In the genomic region with DNA sequence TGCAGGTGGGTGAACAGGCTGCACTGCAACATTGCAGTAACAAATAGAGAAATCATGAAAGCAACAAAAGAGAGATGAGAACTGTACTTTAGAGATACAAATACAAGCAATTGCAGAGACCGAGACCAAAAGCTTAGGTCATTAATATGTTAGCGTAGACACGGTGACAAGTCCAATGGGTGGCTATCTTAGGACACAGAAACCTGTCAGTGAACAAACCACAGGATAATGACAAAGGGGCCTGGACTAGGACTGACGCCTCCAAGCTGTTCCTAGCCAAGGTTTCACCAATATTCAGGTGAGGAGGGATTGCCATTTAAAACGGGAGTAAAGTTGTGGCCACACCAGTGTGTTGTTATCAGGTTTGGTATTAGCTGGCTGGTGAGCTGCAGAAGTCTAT, we compare ENCODE assay signal across 23 cellular contexts. TPM values are rescaled to one million over a fixed set of nuclear protein-coding genes. Genes with fewer than 3 reads are reported as not detected.
DNase-seq lines count a peak whose midpoint lies in the region; ATAC-seq, FAIRE-seq and TF ChIP-seq lines count a peak whose summit lies in the region.
"Had no signal": no experiment of that assay in that cellular context is flagged by ENCODE, and none has a peak within 500 bp of the region (broad histone marks: within the 10 kb centered on the region; RNA-seq: fewer than 3 reads in every experiment).

No MANE protein-coding gene starts in this region.

- no peak for TF ChIP-seq CTCF in K562 (IDR thresholded peaks at IDR 0.05 in 2 of 3, conservative IDR thresholded peaks at IDR 0.05 in 1 of 3; ENCODE audit: insufficient read depth in 2 of 3, low read depth in 1 of 3, low read length in 3 of 3)

- H2AFZ ChIP-seq in K562 (ENCODE audit: low read depth, low read length): peak overlapping the region; percentile 89

- H3K4me3 Mint-ChIP-seq in activated CD4-positive, alpha-beta T cell treated with anti-CD3 and anti-CD28 coated beads, Interleukin-2, amount 10 ng/mL, durations not matched to agents 24 days and 14 days: no peak overlapping the region
- no peak overlapping the region for H3K4me3 Mint-ChIP-seq in activated naive CD8-positive, alpha-beta T cell treated with anti-CD3 and anti-CD28 coated beads, Interleukin-2, amount 10 ng/mL, durations not matched to agents 7 days and 5 days
- H3K4me3 Mint-ChIP-seq in activated naive CD8-positive, alpha-beta T cell treated with anti-CD3 and anti-CD28 coated beads, Interleukin-2, amount 50 U/mL, for 24 hours: no peak overlapping the region
- H3K4me3 Mint-ChIP-seq: B cell; CD4-positive, alpha-beta T cell; CD8-positive, alpha-beta T cell had no signal

- peak overlapping the region; percentile 46; the same call in 1 of the 3 replicates for H3K27ac ChIP-seq in K562 (ENCODE audit: extremely low read depth, low read depth, low read length)
- H3K27ac ChIP-seq: 22Rv1; A549; BLaER1 treated with 17β-estradiol and CSF1 and Interleukin-3, amounts not matched to agents 10 nM and 100 nM; C4-2B had no signal

- no peak for TF ChIP-seq POLR2A in K562 (conservative IDR thresholded peaks at IDR 0.05)

- in situ Hi-C loops in K562 (cut with MboI): no loop called here

- intact Hi-C loops in activated CD4-positive, alpha-beta T cell treated with anti-CD3 and anti-CD28 coated beads, Interleukin-2, amount 10 ng/mL, durations not matched to agents 24 days and 14 days (cut with micrococcal nuclease): no loop called here
- intact Hi-C loops in K562 (cut with micrococcal nuclease): no loop called here
- intact Hi-C loops in sciatic nerve (cut with DNase I): no loop called here

- peak; percentile 88 for FAIRE-seq in K562 (lab: Jason Lieb, UNC)
- FAIRE-seq: A549, D721Med, G401.6, GM12891 had no signal

- no peaks in the 10 kb centered on the region for H3K36me3 ChIP-seq in K562 (ENCODE audit: control insufficient read depth, insufficient read depth, low read length)
- H3K36me3 ChIP-seq: BLaER1 treated with 17β-estradiol and CSF1 and Interleukin-3, amounts not matched to agents 10 nM and 100 nM had no signal

- WGBS in K562 (ENCODE audit: insufficient coverage, low coverage, missing lambda C conversion rate): 12% methylated on average over 5 of the region's 5 CpGs

- H4K20me1 ChIP-seq in K562 (replicated peaks; ENCODE audit: control insufficient read depth, insufficient read depth, low read length): no peaks in the 10 kb centered on the region
- H4K20me1 ChIP-seq: BLaER1 treated with 17β-estradiol and CSF1 and Interleukin-3, amounts not matched to agents 10 nM and 100 nM had no signal

- DNase-seq in activated CD4-positive, alpha-beta T cell treated with anti-CD3 and anti-CD28 coated beads, Interleukin-2, amount 10 ng/mL, durations not matched to agents 24 days and 14 days: no peak
- DNase-seq in activated CD4-positive, alpha-beta T cell treated with anti-CD3 and anti-CD28 coated beads, Interleukin-2, amount 50 U/mL, for 4 hours: no peak
- DNase-seq in activated naive CD8-positive, alpha-beta T cell treated with anti-CD3 and anti-CD28 coated beads, Interleukin-2, amount 10 ng/mL, durations not matched to agents 7 days and 5 days: no peak
- DNase-seq in activated naive CD8-positive, alpha-beta T cell treated with anti-CD3 and anti-CD28 coated beads, Interleukin-2, amount 50 U/mL, for 24 hours: no peak
- peak in 2 of 4 experiments; percentile 56 to 60 for DNase-seq in K562 (ENCODE audit: extremely low read depth in 1 of 4, low spot score in 3 of 4)
- DNase-seq in sciatic nerve (ENCODE audit: low spot score): peak; percentile 3
- no peak for DNase-seq in NCI-H524 (lab: John Stamatoyannopoulos, UW)
- DNase-seq in SW 1271 (lab: John Stamatoyannopoulos, UW): no peak
- DNase-seq: AML-193; Caco-2; Calu3; CD4-positive, alpha-beta T cell; CD8-positive, alpha-beta T cell; DMS79 treated with DMSO at 0.1 percent for 48 hours; GF-D8 had no signal

- peaks cover 36% of the 10 kb centered on the region for H3K4me1 Mint-ChIP-seq in activated CD4-positive, alpha-beta T cell treated with anti-CD3 and anti-CD28 coated beads, Interleukin-2, amount 10 ng/mL, durations not matched to agents 24 days and 14 days
- H3K4me1 Mint-ChIP-seq in activated naive CD8-positive, alpha-beta T cell treated with anti-CD3 and anti-CD28 coated beads, Interleukin-2, amount 10 ng/mL, durations not matched to agents 7 days and 5 days: peaks cover 31% of the 10 kb centered on the region
- H3K4me1 Mint-ChIP-seq in activated naive CD8-positive, alpha-beta T cell treated with anti-CD3 and anti-CD28 coated beads, Interleukin-2, amount 50 U/mL, for 24 hours: peaks cover 28% of the 10 kb centered on the region

- H3K27me3 ChIP-seq in K562 (ENCODE audit: control insufficient read depth in 2 of 2, insufficient read depth in 2 of 2, low read length in 2 of 2): no peaks in the 10 kb centered on the region; a peak in 1 of 5 replicates
- H3K27me3 ChIP-seq: BLaER1 treated with 17β-estradiol and CSF1 and Interleukin-3, amounts not matched to agents 10 nM and 100 nM had no signal

- peak overlapping the region; percentile 40 to 69; a peak in 1 of 4 replicates for H3K9ac ChIP-seq in K562 (ENCODE audit: insufficient read depth in 1 of 2, low read depth in 2 of 2, low read length in 2 of 2)
- H3K9ac ChIP-seq: BLaER1 treated with 17β-estradiol and CSF1 and Interleukin-3, amounts not matched to agents 10 nM and 100 nM had no signal

- H3K4me3 ChIP-seq in K562: no peak overlapping the region
- H3K4me3 ChIP-seq: A549; BLaER1 treated with 17β-estradiol and CSF1 and Interleukin-3, amounts not matched to agents 10 nM and 100 nM had no signal

- no TSS peak for BruUV-seq in K562 (replicated peaks; lab: Mats Ljungman, UMichigan)

- H3K36me3 Mint-ChIP-seq in activated CD4-positive, alpha-beta T cell treated with anti-CD3 and anti-CD28 coated beads, Interleukin-2, amount 10 ng/mL, durations not matched to agents 24 days and 14 days (ENCODE audit: low read depth): peaks cover 5% of the 10 kb centered on the region
- H3K36me3 Mint-ChIP-seq in activated naive CD8-positive, alpha-beta T cell treated with anti-CD3 and anti-CD28 coated beads, Interleukin-2, amount 10 ng/mL, durations not matched to agents 7 days and 5 days: peaks cover 13% of the 10 kb centered on the region
- H3K36me3 Mint-ChIP-seq in activated naive CD8-positive, alpha-beta T cell treated with anti-CD3 and anti-CD28 coated beads, Interleukin-2, amount 50 U/mL, for 24 hours (ENCODE audit: low read depth): no peaks in the 10 kb centered on the region
- H3K36me3 Mint-ChIP-seq: CD8-positive, alpha-beta T cell had no signal

- TF ChIP-seq RAD21 in K562 (CRISPR knock-in tag; conservative IDR thresholded peaks at IDR 0.05 in 1 of 2, IDR thresholded peaks at IDR 0.05 in 1 of 2): no peak

- peak overlapping the region; percentile 44; the same call in 1 of the 2 replicates for H3K4me2 ChIP-seq in K562 (ENCODE audit: insufficient read depth, low read length)
- H3K4me2 ChIP-seq: A549; BLaER1 treated with 17β-estradiol and CSF1 and Interleukin-3, amounts not matched to agents 10 nM and 100 nM had no signal

- no peaks in the 10 kb centered on the region for H3K9me3 ChIP-seq in K562 (replicated peaks; ENCODE audit: control insufficient read depth, insufficient read depth, low read depth, low read length)
- H3K9me3 ChIP-seq: A549, Caco-2 had no signal

- H3K9me3 Mint-ChIP-seq in activated CD4-positive, alpha-beta T cell treated with anti-CD3 and anti-CD28 coated beads, Interleukin-2, amount 10 ng/mL, durations not matched to agents 24 days and 14 days: peaks cover 5% of the 10 kb centered on the region
- H3K9me3 Mint-ChIP-seq in activated naive CD8-positive, alpha-beta T cell treated with anti-CD3 and anti-CD28 coated beads, Interleukin-2, amount 10 ng/mL, durations not matched to agents 7 days and 5 days: peaks cover 3% of the 10 kb centered on the region
- peaks cover 4% of the 10 kb centered on the region for H3K9me3 Mint-ChIP-seq in activated naive CD8-positive, alpha-beta T cell treated with anti-CD3 and anti-CD28 coated beads, Interleukin-2, amount 50 U/mL, for 24 hours
- H3K9me3 Mint-ChIP-seq: CD4-positive, alpha-beta T cell; CD8-positive, alpha-beta T cell had no signal

- POLR2A ChIA-PET in activated naive CD8-positive, alpha-beta T cell treated with anti-CD3 and anti-CD28 coated beads, Interleukin-2, amount 10 ng/mL, durations not matched to agents 7 days and 5 days (lab: Charles Lee): interaction anchor here (0.8 to 4.8 kb wide), 2 partner anchors 10 to 23 kb away, joined by 4 to 49 read pairs; no protein-coding TSS in a partner anchor
- POLR2A ChIA-PET in K562 (lab: Yijun Ruan, JAX): interaction anchor here (0.7 to 1.8 kb wide), 7 partner anchors 8 to 672 kb away, joined by 3 to 4 read pairs (median 3); no protein-coding TSS in a partner anchor

- ATAC-seq in activated naive CD8-positive, alpha-beta T cell treated with anti-CD3 and anti-CD28 coated beads, Interleukin-2, amount 10 ng/mL, durations not matched to agents 7 days and 5 days (ENCODE audit: low read depth): no peak
- no peak for ATAC-seq in activated naive CD8-positive, alpha-beta T cell treated with anti-CD3 and anti-CD28 coated beads, Interleukin-2, amount 50 U/mL, for 24 hours
- ATAC-seq in K562: peak; percentile 87
- ATAC-seq in sciatic nerve: no peak
- ATAC-seq: A549; CD8-positive, alpha-beta T cell had no signal

- peak overlapping the region; percentile 9 for H3K27ac Mint-ChIP-seq in activated CD4-positive, alpha-beta T cell treated with anti-CD3 and anti-CD28 coated beads, Interleukin-2, amount 10 ng/mL, durations not matched to agents 24 days and 14 days
- H3K27ac Mint-ChIP-seq in activated naive CD8-positive, alpha-beta T cell treated with anti-CD3 and anti-CD28 coated beads, Interleukin-2, amount 10 ng/mL, durations not matched to agents 7 days and 5 days: peak overlapping the region; percentile 30
- H3K27ac Mint-ChIP-seq in activated naive CD8-positive, alpha-beta T cell treated with anti-CD3 and anti-CD28 coated beads, Interleukin-2, amount 50 U/mL, for 24 hours: no peak overlapping the region
- H3K27ac Mint-ChIP-seq: B cell; CD4-positive, alpha-beta T cell; CD8-positive, alpha-beta T cell had no signal

- CTCF ChIA-PET in K562 (lab: Yijun Ruan, JAX; ENCODE audit: low intra/inter-chr PET ratio): no interaction called here

- H3K79me2 ChIP-seq in K562 (ENCODE audit: control insufficient read depth, insufficient read depth, low read length): no peaks in the 10 kb centered on the region

- no peaks in the 10 kb centered on the region for H3K27me3 Mint-ChIP-seq in activated CD4-positive, alpha-beta T cell treated with anti-CD3 and anti-CD28 coated beads, Interleukin-2, amount 10 ng/mL, durations not matched to agents 24 days and 14 days
- peaks cover 5% of the 10 kb centered on the region for H3K27me3 Mint-ChIP-seq in activated naive CD8-positive, alpha-beta T cell treated with anti-CD3 and anti-CD28 coated beads, Interleukin-2, amount 10 ng/mL, durations not matched to agents 7 days and 5 days
- H3K27me3 Mint-ChIP-seq in activated naive CD8-positive, alpha-beta T cell treated with anti-CD3 and anti-CD28 coated beads, Interleukin-2, amount 50 U/mL, for 24 hours: no peaks in the 10 kb centered on the region
- H3K27me3 Mint-ChIP-seq: CD4-positive, alpha-beta T cell had no signal

- no peak for TF ChIP-seq EP300 in K562 (IDR thresholded peaks at IDR 0.05; ENCODE audit: low read length)

- peaks cover 3 to 8% of the 10 kb centered on the region in 2 experiments; a peak in 4 of 5 replicates for H3K4me1 ChIP-seq in K562 (replicated peaks in 1 of 2; ENCODE audit: control insufficient read depth in 2 of 2, insufficient read depth in 2 of 2, low read length in 2 of 2)
- H3K4me1 ChIP-seq: Caco-2 had no signal

- no peaks in the 10 kb centered on the region for H3K9me1 ChIP-seq in K562 (ENCODE audit: control insufficient read depth, insufficient read depth, low read length)

RNA-seq across cellular contexts. Expression of gene BLM, which starts 41.7 kb away (rescaled TPM):
- 64.1 and 66.4 TPM in 2 replicates for total RNA-seq in activated CD4-positive, alpha-beta T cell treated with anti-CD3 and anti-CD28 coated beads, Interleukin-2, amount 10 ng/mL, durations not matched to agents 24 days and 14 days
- 10 to 100 TPM; 36.6 to 41.0 TPM for total RNA-seq in activated naive CD8-positive, alpha-beta T cell treated with anti-CD3 and anti-CD28 coated beads, Interleukin-2, amount 10 ng/mL, durations not matched to agents 7 days and 5 days
- total RNA-seq in K562 (2011; cell fraction: chromatin; rRNA removed; ENCODE audit: low replicate concordance): 33.0 and 98.2 TPM in 2 replicates
- 9.7 and 20.7 TPM in 2 replicates for total RNA-seq in K562 (2011; cell fraction: nucleolus; rRNA removed)
- total RNA-seq in K562 (2011; cell fraction: nucleoplasm; rRNA removed): 25.2 and 32.3 TPM in 2 replicates
- total RNA-seq in K562 (2014; rRNA removed) (37.9 and 52.4 TPM in 2 replicates), K562 (2014; rRNA removed; fragmentation: Illumina TruSeq; extraction: Trizol) (56.0 and 62.5 TPM in 2 replicates), K562 (2015; rRNA removed; fragmentation: Illumina TruSeq; extraction: Trizol) (49.5 and 51.5 TPM in 2 replicates), K562 (2021) (43.4 and 43.9 TPM in 2 replicates), sciatic nerve (0.85 TPM)
- polyA plus RNA-seq in K562 (2011; rRNA removed) (36.5 and 45.5 TPM in 2 replicates), K562 (2014; fragmentation: Illumina TruSeq; extraction: Trizol) (28.0 and 41.6 TPM in 2 replicates), K562 (2014; fragmentation: Nextera tagmentation; extraction: Ambion mirVana) (10 to 100 TPM; 21.0 to 29.7 TPM), K562 (2014; rRNA removed) (22.6 and 35.7 TPM in 2 replicates)
- polyA plus RNA-seq in K562 (2011; cell fraction: cytosol; rRNA removed): 13.9 and 18.1 TPM in 2 replicates
- polyA plus RNA-seq in K562 (2011; cell fraction: nucleus; rRNA removed): 47.2 and 66.0 TPM in 2 replicates
- polyA plus RNA-seq in K562 (2012): 24.4 and 33.5 TPM in 2 replicates
- polyA minus RNA-seq in K562 (2011; rRNA and poly(A)+ RNA removed): 76.2 and 80.4 TPM in 2 replicates
- 11.6 and 17.2 TPM in 2 replicates for polyA minus RNA-seq in K562 (2011; cell fraction: cytosol; rRNA and poly(A)+ RNA removed)
- polyA minus RNA-seq in K562 (2011; cell fraction: nucleus; rRNA and poly(A)+ RNA removed): 14.8 and 27.4 TPM in 2 replicates
